1 cellular context compared by ENCODE assay signal in the genomic region with DNA sequence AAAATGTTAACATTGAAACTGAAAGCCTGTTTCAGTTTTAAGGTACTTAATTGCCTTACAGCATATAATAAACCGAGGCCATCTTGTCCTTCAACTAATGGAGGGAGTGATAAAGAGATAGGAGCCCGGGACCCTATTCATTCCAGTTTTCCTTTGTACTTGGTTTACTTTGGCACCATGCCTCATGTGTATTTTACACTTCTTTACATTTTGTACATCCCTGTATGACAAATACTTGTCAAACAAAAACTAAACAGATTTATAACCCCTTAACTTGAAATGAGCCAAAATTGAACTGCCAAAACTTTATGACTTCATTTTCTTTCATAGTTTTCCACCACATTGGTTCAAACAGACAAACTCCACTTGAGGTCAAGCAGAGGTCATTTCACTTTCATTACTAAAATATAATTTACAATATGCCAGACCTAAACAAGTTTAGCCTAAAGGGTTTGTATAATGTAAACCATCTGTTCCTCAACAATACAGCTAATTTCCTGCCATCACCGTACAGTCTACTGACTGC.
TF ChIP-seq lines count a peak whose summit lies in the region.

No MANE protein-coding gene starts in this region.

TF ChIP-seq in HepG2, 621 proteins besides CTCF, POLR2A, EP300 and RAD21 (continued from another document):
- TF ChIP-seq THRA (CRISPR knock-in tag; IDR thresholded peaks at IDR 0.05; ENCODE audit: borderline replicate concordance) (no peak), NFIC (IDR thresholded peaks at IDR 0.05; ENCODE audit: low read length) (no peak)
